8 cellular contexts compared by ENCODE assay signal in genomic region chr17:16406742-16407674, GRCh38. TPM values are rescaled to one million over a fixed set of nuclear protein-coding genes. Genes with fewer than 3 reads are reported as not detected.
DNase-seq lines count a peak whose midpoint lies in the region; ATAC-seq and TF ChIP-seq lines count a peak whose summit lies in the region.

No MANE protein-coding gene starts in this region.

- TF ChIP-seq POLR2A in gastrocnemius medialis (IDR thresholded peaks at IDR 0.05): peak in 1 of 2 donors; percentile 14

- H2AFZ ChIP-seq in GM23338: peak overlapping the region; percentile 99

- intact Hi-C loops in gastrocnemius medialis (cut with DNase I; ENCODE audit: low total_unique reads): no loop called here

- peaks cover 3% of the 10 kb centered on the region for H3K27me3 Mint-ChIP-seq in GM23338 (ENCODE audit: insufficient read depth, low read depth, poor library complexity)

- H3K27ac Mint-ChIP-seq in GM23338: no peak overlapping the region
- H3K27ac Mint-ChIP-seq in activated naive CD4-positive, alpha-beta T cell treated with anti-CD3 and anti-CD28 coated beads, Interleukin-2, amount 50 U/mL, for 72 hours: no peak overlapping the region

- H3K27ac ChIP-seq in GM23338 (ENCODE audit: low read depth) (peak overlapping the region; percentile 83; the same call in 1 of the 2 replicates), gastrocnemius medialis (peak overlapping the region; percentile 60 to 74 (median 68))

- H3K4me2 ChIP-seq in GM23338: peak overlapping the region; percentile 84

- H3K4me1 ChIP-seq in GM23338 (ENCODE audit: insufficient read depth): peaks cover 8% of the 10 kb centered on the region
- no peaks in the 10 kb centered on the region for H3K4me1 ChIP-seq in gastrocnemius medialis

- no peaks in the 10 kb centered on the region; the same call in 2 of the 3 replicates for H3K36me3 Mint-ChIP-seq in GM23338 (ENCODE audit: low read depth)
- H3K36me3 Mint-ChIP-seq in activated naive CD4-positive, alpha-beta T cell treated with anti-CD3 and anti-CD28 coated beads, Interleukin-2, amount 50 U/mL, for 72 hours: no peaks in the 10 kb centered on the region

- peak in 1 of 2 experiments; percentile 51; a peak in 2 of 4 replicates for TF ChIP-seq CTCF in GM23338 (conservative IDR thresholded peaks at IDR 0.05; ENCODE audit: low read depth in 2 of 2)
- TF ChIP-seq CTCF in gastrocnemius medialis (IDR thresholded peaks at IDR 0.05 in 4 of 5, conservative IDR thresholded peaks at IDR 0.05 in 1 of 5): no peak

- H3K79me2 ChIP-seq in GM23338 (replicated peaks; ENCODE audit: insufficient read depth): no peaks in the 10 kb centered on the region

- peaks cover 9% of the 10 kb centered on the region for H3F3A ChIP-seq in GM23338 (replicated peaks; ENCODE audit: low read depth)

- H3K4me3 ChIP-seq in GM23338: peak overlapping the region; percentile 76
- H3K4me3 ChIP-seq in gastrocnemius medialis: peak overlapping the region; percentile 38 to 61 (median 54)

- H3K36me3 ChIP-seq in GM23338 (ENCODE audit: insufficient read depth) (no peaks in the 10 kb centered on the region), gastrocnemius medialis (no peaks in the 10 kb centered on the region)

- no peaks in the 10 kb centered on the region for H3K9me3 ChIP-seq in gastrocnemius medialis

- ATAC-seq in GM23338 (peak; percentile 88), gastrocnemius medialis (peak; percentile 44 to 46), HG03460 (IDR thresholded peaks at IDR 0.05; ENCODE audit: unreplicated experiment) (no peak), HG03571 (IDR thresholded peaks at IDR 0.05; ENCODE audit: unreplicated experiment) (no peak)
- ATAC-seq in activated naive CD4-positive, alpha-beta T cell treated with anti-CD3 and anti-CD28 coated beads, Interleukin-2, amount 50 U/mL, for 72 hours: peak; percentile 32 to 34

- H3K27me3 ChIP-seq in GM23338 (ENCODE audit: insufficient read depth): no peaks in the 10 kb centered on the region
- peaks cover 5 to 23% (median 8%) of the 10 kb centered on the region in 3 donors for H3K27me3 ChIP-seq in gastrocnemius medialis

- DNase-seq in AG08396 (ENCODE audit: low spot score): peak; percentile 40
- peak; percentile 96 for DNase-seq in GM23338 (ENCODE audit: low spot score)
- no peak for DNase-seq in activated naive CD4-positive, alpha-beta T cell treated with anti-CD3 and anti-CD28 coated beads, Interleukin-2, amount 50 U/mL, for 72 hours (ENCODE audit: low spot score in 2 of 2)
- DNase-seq in hepatic stellate cell (ENCODE audit: low spot score): peak; percentile 53
- no peak for DNase-seq in gastrocnemius medialis
- no peak for DNase-seq in putamen (ENCODE audit: low spot score)

- no peaks in the 10 kb centered on the region for H4K20me1 ChIP-seq in GM23338 (replicated peaks; ENCODE audit: insufficient read depth)

- no peaks in the 10 kb centered on the region for H3K9me3 Mint-ChIP-seq in GM23338
- no peaks in the 10 kb centered on the region for H3K9me3 Mint-ChIP-seq in activated naive CD4-positive, alpha-beta T cell treated with anti-CD3 and anti-CD28 coated beads, Interleukin-2, amount 50 U/mL, for 72 hours

- H3K4me3 Mint-ChIP-seq in GM23338: peak overlapping the region; percentile 75

- H3K4me1 Mint-ChIP-seq in GM23338: peaks cover 9% of the 10 kb centered on the region

- in situ Hi-C loops in gastrocnemius medialis (cut with MboI; ENCODE audit: low sequenced_read_pairs in 4 of 4): no loop called here

- H3K9me2 ChIP-seq in GM23338 (ENCODE audit: insufficient read depth): no peaks in the 10 kb centered on the region

TF ChIP-seq in GM23338, 12 proteins besides CTCF, POLR2A, EP300 and RAD21:
- peak; percentile 72 for TF ChIP-seq CREB1 (CRISPR knock-in tag; IDR thresholded peaks at IDR 0.05; ENCODE audit: low read depth)
- peak; percentile 75 for TF ChIP-seq POLR2AphosphoS5 (IDR thresholded peaks at IDR 0.05; ENCODE audit: low read depth)
- TF ChIP-seq EZH2phosphoT487 (IDR thresholded peaks at IDR 0.05; ENCODE audit: unreplicated experiment): no peak

RNA-seq across cellular contexts. Expression of gene TRPV2, which starts 8.4 kb away (rescaled TPM):
- total RNA-seq in GM23338 (2014; rRNA removed; shearing (Covaris generic)): 1.6 and 3.2 TPM in 2 replicates
- polyA plus RNA-seq in GM23338 (2016; fragmentation: Nextera tagmentation; extraction: Ambion mirVana): 1.7 and 3.7 TPM in 2 replicates
- total RNA-seq in activated naive CD4-positive, alpha-beta T cell treated with anti-CD3 and anti-CD28 coated beads, Interleukin-2, amount 50 U/mL, for 72 hours: 10 to 100 TPM; 29.1 to 42.0 TPM
- 1 to 10 TPM; 2.9 to 4.4 (median 3.4) TPM for total RNA-seq in gastrocnemius medialis

RNA-seq across cellular contexts. Expression of gene UBB, which starts 26.1 kb away (rescaled TPM):
- 812 and 871 TPM in 2 replicates for total RNA-seq in GM23338 (2014; rRNA removed; shearing (Covaris generic))
- polyA plus RNA-seq in GM23338 (2016; fragmentation: Nextera tagmentation; extraction: Ambion mirVana): 1,581 and 1,692 TPM in 2 replicates
- total RNA-seq in activated naive CD4-positive, alpha-beta T cell treated with anti-CD3 and anti-CD28 coated beads, Interleukin-2, amount 50 U/mL, for 72 hours: 1,000 to 10,000 TPM; 1,283 to 1,379 TPM
- 1,000 to 10,000 TPM; 1,099 to 1,543 (median 1,420) TPM for total RNA-seq in gastrocnemius medialis

RNA-seq across cellular contexts. Expression of gene CENPV, which starts 53.7 kb away (rescaled TPM):
- 300 and 312 TPM in 2 replicates for total RNA-seq in GM23338 (2014; rRNA removed; shearing (Covaris generic))
- polyA plus RNA-seq in GM23338 (2016; fragmentation: Nextera tagmentation; extraction: Ambion mirVana): 139 and 149 TPM in 2 replicates
- 100 to 1,000 TPM in 1 of 2 donors, 10 to 100 TPM in 1; 78.7 to 115 TPM for total RNA-seq in activated naive CD4-positive, alpha-beta T cell treated with anti-CD3 and anti-CD28 coated beads, Interleukin-2, amount 50 U/mL, for 72 hours
- total RNA-seq in gastrocnemius medialis: 10 to 100 TPM; 18.3 to 39.4 (median 28.5) TPM

Comparison
In these comparisons a context has a peak if more than half of its experiments do, and no peak if none do; other contexts are left out.
1. DNase-seq: peak in AG08396 (single experiment), GM23338 (single experiment) and hepatic stellate cell (single experiment); none in activated naive CD4-positive, alpha-beta T cell treated with anti-CD3 and anti-CD28 coated beads, Interleukin-2, amount 50 U/mL, for 72 hours (0 of 2), gastrocnemius medialis (0 of 2) and putamen (single experiment).
2. ATAC-seq: peak in GM23338 (single experiment), activated naive CD4-positive, alpha-beta T cell treated with anti-CD3 and anti-CD28 coated beads, Interleukin-2, amount 50 U/mL, for 72 hours (2 of 2) and gastrocnemius medialis (2 of 2); none in HG03460 (single experiment) and HG03571 (single experiment).